Comparison of ENCODE assay signal across 19 cellular contexts in the genomic region with DNA sequence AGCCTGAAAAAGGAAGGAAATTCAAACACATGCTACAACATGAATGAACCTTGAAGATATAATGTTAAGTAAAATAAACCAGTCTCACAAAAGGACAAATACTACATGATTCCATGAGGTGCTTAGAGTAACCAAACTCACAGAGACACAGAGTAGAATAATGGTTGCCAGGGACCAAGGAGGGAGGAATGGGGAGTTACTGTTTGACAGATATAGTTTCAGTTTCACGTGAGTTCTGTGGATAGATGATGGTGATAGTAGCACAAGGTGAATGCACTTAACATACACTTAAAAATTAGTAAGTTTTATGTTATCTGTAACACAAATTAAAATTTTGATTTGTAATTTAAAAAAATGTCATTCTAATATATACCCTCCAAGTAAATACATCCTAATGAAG.
"Had no signal": no experiment of that assay in that cellular context is flagged by ENCODE, and none has a peak within 500 bp of the region (broad histone marks: within the 10 kb centered on the region; RNA-seq: fewer than 3 reads in every experiment).

No MANE protein-coding gene starts in this region.

- DNase-seq: activated CD4-positive, alpha-beta T cell treated with anti-CD3 and anti-CD28 coated beads for 1 hour; activated CD4-positive, alpha-beta T cell treated with anti-CD3 and anti-CD28 coated beads, Interleukin-2, amount 50 U/mL, for 48 hours; activated CD8-positive, alpha-beta memory T cell treated with anti-CD3 and anti-CD28 coated beads, Interleukin-2, amount 10 ng/mL, durations not matched to agents 7 days and 5 days; activated effector memory CD4-positive, alpha-beta T cell treated with anti-CD3 and anti-CD28 coated beads, Interleukin-2, amount 50 U/mL, for 16 hours; activated T-cell treated with anti-CD3 and anti-CD28 coated beads, Interleukin-2, amount 50 U/mL, for 24 hours; brain microvascular endothelial cell; erythroblast; kidney; left ventricle myocardium superior; mesenchymal stem cell; nephron progenitor cell; psoas muscle; stimulated activated CD4-positive, alpha-beta T cell treated with anti-CD3 and anti-CD28 coated beads, Interleukin-12 subunit alpha, Interleukin-12 subunit beta, amount 100 ng/mL, for 4 hours; stimulated activated CD4-positive, alpha-beta T cell treated with anti-CD3 and anti-CD28 coated beads, Interleukin-2, amount 100 ng/mL, for 48 hours; stimulated activated naive CD8-positive, alpha-beta T cell treated with anti-CD3 and anti-CD28 coated beads, Interleukin-15, Interleukin-2, amounts not matched to agents 100 U/mL and 50 U/mL, for 24 hours; upper lobe of right lung had no signal

- H3K27ac Mint-ChIP-seq: activated CD8-positive, alpha-beta memory T cell treated with anti-CD3 and anti-CD28 coated beads, Interleukin-2, amount 10 ng/mL, durations not matched to agents 7 days and 5 days; activated naive CD8-positive, alpha-beta T cell; activated T-cell treated with anti-CD3 and anti-CD28 coated beads, Interleukin-2, amount 50 U/mL, for 24 hours; dendritic cell treated with granulocyte-macrophage colony-stimulating factor and Interleukin-4, amounts not matched to agents 40 ng/mL and 50 ng/mL, for 4 days had no signal

- H3K4me1 ChIP-seq: psoas muscle, upper lobe of right lung had no signal

- H3K27me3 ChIP-seq: brain microvascular endothelial cell, upper lobe of right lung had no signal

- ATAC-seq: activated CD8-positive, alpha-beta memory T cell treated with anti-CD3 and anti-CD28 coated beads, Interleukin-2, amount 10 ng/mL, durations not matched to agents 7 days and 5 days; left ventricle myocardium superior; psoas muscle; sciatic nerve; stimulated activated naive CD8-positive, alpha-beta T cell treated with anti-CD3 and anti-CD28 coated beads, Interleukin-15, Interleukin-2, amounts not matched to agents 100 U/mL and 50 U/mL, for 24 hours; upper lobe of right lung had no signal

- H3K9me3 ChIP-seq: psoas muscle, upper lobe of right lung had no signal

- H3K27me3 Mint-ChIP-seq: activated CD8-positive, alpha-beta memory T cell treated with anti-CD3 and anti-CD28 coated beads, Interleukin-2, amount 10 ng/mL, durations not matched to agents 7 days and 5 days; activated naive CD8-positive, alpha-beta T cell; activated T-cell treated with anti-CD3 and anti-CD28 coated beads, Interleukin-2, amount 50 U/mL, for 24 hours; dendritic cell treated with granulocyte-macrophage colony-stimulating factor and Interleukin-4, amounts not matched to agents 40 ng/mL and 50 ng/mL, for 4 days had no signal

- H3K4me3 ChIP-seq: psoas muscle, upper lobe of right lung had no signal

- H3K4me1 Mint-ChIP-seq: nephron progenitor cell had no signal

- H3K27ac ChIP-seq: brain microvascular endothelial cell, psoas muscle, upper lobe of right lung had no signal

- H3K9me3 Mint-ChIP-seq: dendritic cell treated with granulocyte-macrophage colony-stimulating factor and Interleukin-4, amounts not matched to agents 40 ng/mL and 50 ng/mL, for 4 days had no signal

- H3K4me3 Mint-ChIP-seq: activated CD8-positive, alpha-beta memory T cell treated with anti-CD3 and anti-CD28 coated beads, Interleukin-2, amount 10 ng/mL, durations not matched to agents 7 days and 5 days; activated naive CD8-positive, alpha-beta T cell; activated T-cell treated with anti-CD3 and anti-CD28 coated beads, Interleukin-2, amount 50 U/mL, for 24 hours; dendritic cell treated with granulocyte-macrophage colony-stimulating factor and Interleukin-4, amounts not matched to agents 40 ng/mL and 50 ng/mL, for 4 days; nephron progenitor cell had no signal
